ENCODE assay signal across 8 cellular contexts in genomic region chr12:24902521-24903304, GRCh38. TPM values are rescaled to one million over a fixed set of nuclear protein-coding genes. Genes with fewer than 3 reads are reported as not detected.
A peak's percentile ranks its signal among the peaks of the same experiment; 100 is the strongest.
DNase-seq lines count a peak whose midpoint lies in the region; ATAC-seq and TF ChIP-seq lines count a peak whose summit lies in the region.

No MANE protein-coding gene starts in this region.

- H4K20me1 ChIP-seq in Loucy (ENCODE audit: insufficient read depth, low read length, poor library complexity, severe bottlenecking): peaks cover 25% of the 10 kb centered on the region

- peaks cover 88% of the 10 kb centered on the region for H3K79me2 ChIP-seq in Loucy (ENCODE audit: insufficient read depth, low read length)

- peak overlapping the region; percentile 92 for H3K4me2 ChIP-seq in Loucy (ENCODE audit: low read depth, low read length, poor library complexity, severe bottlenecking)

- H3K9me3 ChIP-seq in Loucy (ENCODE audit: insufficient read depth, low read depth, low read length): no peaks in the 10 kb centered on the region
- H3K9me3 ChIP-seq in left lung: no peaks in the 10 kb centered on the region

- H3K27me3 ChIP-seq in Loucy (ENCODE audit: insufficient read depth, low read length, poor library complexity, severe bottlenecking) (no peaks in the 10 kb centered on the region), left lung (peaks cover 0 to 32% of the 10 kb centered on the region in 2 donors)

- peak overlapping the region in 1 of 2 donors; percentile 62 for H3K27ac ChIP-seq in coronary artery
- H3K27ac ChIP-seq in left lung: peak overlapping the region; percentile 44 to 82

- DNase-seq in activated naive CD4-positive, alpha-beta T cell treated with Interleukin-2 at 50 U/mL for 16 hours: peak; percentile 19
- no peak for DNase-seq in activated naive CD4-positive, alpha-beta T cell (lab: John Stamatoyannopoulos, UW)
- DNase-seq in coronary artery (ENCODE audit: low spot score) (peak; percentile 73), left lung (peak; percentile 43 to 91), NCI-H2196 treated with DMSO at 0.1 percent for 48 hours (lab: John Stamatoyannopoulos, UW; ENCODE audit: unreplicated experiment) (no peak)
- DNase-seq in stimulated activated CD4-positive, alpha-beta T cell treated with anti-CD3 and anti-CD28 coated beads, Interleukin-4, amount 100 ng/mL, for 24 hours: peak; percentile 15
- no peak for DNase-seq in NK-92 treated with Interleukin-12 subunit alpha and Interleukin-12 subunit beta, amount 100 ng/mL, for 24 hours (lab: John Stamatoyannopoulos, UW)

- peak; percentile 75 for ATAC-seq in left lung

- H3K9ac ChIP-seq in Loucy (ENCODE audit: low read depth, low read length, poor library complexity, severe bottlenecking): peak overlapping the region; percentile 77

- H3K4me3 ChIP-seq in Loucy (ENCODE audit: low read length, poor library complexity, severe bottlenecking): peak overlapping the region; percentile 87
- H3K4me3 ChIP-seq in coronary artery: peak overlapping the region; percentile 76
- H3K4me3 ChIP-seq in left lung: peak overlapping the region; percentile 59 to 67

- intact Hi-C loops in left lung (cut with DNase I): no loop called here

- H3K4me1 ChIP-seq in Loucy (ENCODE audit: insufficient read depth, low read length, poor library complexity, severe bottlenecking) (peaks cover 54% of the 10 kb centered on the region), left lung (peaks cover 0 to 60% of the 10 kb centered on the region in 2 donors)

- H2AFZ ChIP-seq in Loucy (ENCODE audit: low read length): peak overlapping the region; percentile 49

- no peaks in the 10 kb centered on the region for H3K9me2 ChIP-seq in Loucy (replicated peaks; ENCODE audit: low read depth, low read length)

- peaks cover 2% of the 10 kb centered on the region; the same call in 1 of the 2 replicates for H3F3A ChIP-seq in Loucy (ENCODE audit: low read depth)

- H3K36me3 ChIP-seq in Loucy (ENCODE audit: insufficient read depth, low read length): peaks cover 15% of the 10 kb centered on the region; the same call in 1 of the 2 replicates
- no peaks in the 10 kb centered on the region for H3K36me3 ChIP-seq in left lung

- TF ChIP-seq CTCF in Loucy (conservative IDR thresholded peaks at IDR 0.05; ENCODE audit: low read length): no peak
- no peak for TF ChIP-seq CTCF in coronary artery (IDR thresholded peaks at IDR 0.05)
- TF ChIP-seq CTCF in left lung (IDR thresholded peaks at IDR 0.05): no peak

RNA-seq across cellular contexts. Expression of gene BCAT1, which starts 46.2 kb away (rescaled TPM):
- 100 to 1,000 TPM in 1 of 2 donors, 10 to 100 TPM in 1; 74.7 to 131 TPM for total RNA-seq in left lung

Comparison
In these comparisons a context has a peak if more than half of its experiments do, and no peak if none do; other contexts are left out.
1. DNase-seq: peak in activated naive CD4-positive, alpha-beta T cell treated with Interleukin-2 at 50 U/mL for 16 hours (single experiment), coronary artery (single experiment), left lung (2 of 2) and stimulated activated CD4-positive, alpha-beta T cell treated with anti-CD3 and anti-CD28 coated beads, Interleukin-4, amount 100 ng/mL, for 24 hours (single experiment); none in activated naive CD4-positive, alpha-beta T cell (0 of 4), NK-92 treated with Interleukin-12 subunit alpha and Interleukin-12 subunit beta, amount 100 ng/mL, for 24 hours (single experiment) and NCI-H2196 treated with DMSO at 0.1 percent for 48 hours (single experiment).
2. Peak in every context shown above with its lines, with median percentiles within 50 percentile points of each other: H3K4me3 ChIP-seq.